25 cellular contexts compared by ENCODE assay signal in the genomic region with DNA sequence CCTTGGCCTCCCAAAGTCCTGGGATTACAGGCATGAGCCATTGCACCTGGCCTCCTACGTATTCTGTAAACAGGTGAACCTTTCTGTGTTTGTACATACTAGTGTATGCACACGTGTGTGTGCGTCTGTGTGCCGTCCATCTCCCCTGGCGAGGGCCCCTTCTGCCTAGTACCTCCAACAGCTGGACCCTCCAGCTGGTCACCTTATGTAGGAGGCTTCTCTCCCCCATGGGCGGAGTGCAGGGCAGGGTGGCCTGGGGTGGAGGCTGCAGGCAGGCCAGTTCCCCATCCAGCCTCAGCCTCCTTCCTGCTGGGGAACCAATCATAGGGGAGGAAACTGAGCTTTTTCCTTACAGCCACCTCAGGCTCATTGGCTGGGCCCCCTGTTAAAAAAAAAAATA. TPM values are rescaled to one million over a fixed set of nuclear protein-coding genes. Genes with fewer than 3 reads are reported as not detected.
"Had no signal": no experiment of that assay in that cellular context is flagged by ENCODE, and none has a peak within 500 bp of the region (broad histone marks: within the 10 kb centered on the region; RNA-seq: fewer than 3 reads in every experiment).

No MANE protein-coding gene starts in this region.

- ATAC-seq: esophagus mucosa; gastrocnemius medialis; left colon; natural killer cell treated with Interleukin-12 subunit alpha and Interleukin-12 subunit beta and Interleukin-15 and Interleukin-18, amount 100 ng/mL, for 72 hours; stimulated activated naive CD8-positive, alpha-beta T cell treated with anti-CD3 and anti-CD28 coated beads, Interleukin-15, amount 100 ng/mL, for 72 hours; upper lobe of right lung had no signal

- H3K4me1 ChIP-seq: gastrocnemius medialis, parathyroid adenoma, prostate gland, upper lobe of right lung, uterus had no signal

- H3K36me3 ChIP-seq: gastrocnemius medialis, prostate gland, suprapubic skin, transverse colon, upper lobe of right lung, uterus had no signal

- DNase-seq: effector CD4-positive, alpha-beta T cell; foreskin fibroblast; gastrocnemius medialis; left colon; naive B cell; small intestine; stimulated activated CD4-positive, alpha-beta T cell treated with anti-CD3 and anti-CD28 coated beads, Interleukin-12 subunit alpha, Interleukin-12 subunit beta, amount 100 ng/mL, for 4 hours; stimulated activated CD4-positive, alpha-beta T cell treated with anti-CD3 and anti-CD28 coated beads, Interleukin-1b, Interleukin-23, amount 100 ng/mL, for 48 hours; stimulated activated CD4-positive, alpha-beta T cell treated with anti-CD3 and anti-CD28 coated beads, Interleukin-4, amount 100 ng/mL, for 1 hour; stimulated activated CD8-positive, alpha-beta memory T cell treated with anti-CD3 and anti-CD28 coated beads, Interleukin-4, amount 100 ng/mL, for 48 hours; stimulated activated naive CD4-positive, alpha-beta T cell; stimulated activated naive CD8-positive, alpha-beta T cell treated with anti-CD3 and anti-CD28 coated beads, Interleukin-15, amount 100 ng/mL, for 72 hours; transverse colon; upper lobe of right lung; uterus had no signal

- H3K4me3 ChIP-seq: dorsolateral prefrontal cortex, gastrocnemius medialis, lung, prostate gland, suprapubic skin, transverse colon, upper lobe of right lung, uterus had no signal

- H3K27me3 ChIP-seq: gastrocnemius medialis, transverse colon, upper lobe of right lung, uterus had no signal

- H3K9me3 ChIP-seq: gastrocnemius medialis, prostate gland, suprapubic skin, transverse colon, upper lobe of right lung, uterus had no signal

- H3K27ac ChIP-seq: epithelial cell of prostate, gastrocnemius medialis, parathyroid adenoma, prostate gland, suprapubic skin, transverse colon, upper lobe of right lung, uterus had no signal

RNA-seq across cellular contexts. Expression of gene DOC2B, which starts 24.4 kb away (rescaled TPM):
- total RNA-seq: osteoblast had no signal
- polyA plus RNA-seq: keratinocyte had no signal
